In the genomic region with DNA sequence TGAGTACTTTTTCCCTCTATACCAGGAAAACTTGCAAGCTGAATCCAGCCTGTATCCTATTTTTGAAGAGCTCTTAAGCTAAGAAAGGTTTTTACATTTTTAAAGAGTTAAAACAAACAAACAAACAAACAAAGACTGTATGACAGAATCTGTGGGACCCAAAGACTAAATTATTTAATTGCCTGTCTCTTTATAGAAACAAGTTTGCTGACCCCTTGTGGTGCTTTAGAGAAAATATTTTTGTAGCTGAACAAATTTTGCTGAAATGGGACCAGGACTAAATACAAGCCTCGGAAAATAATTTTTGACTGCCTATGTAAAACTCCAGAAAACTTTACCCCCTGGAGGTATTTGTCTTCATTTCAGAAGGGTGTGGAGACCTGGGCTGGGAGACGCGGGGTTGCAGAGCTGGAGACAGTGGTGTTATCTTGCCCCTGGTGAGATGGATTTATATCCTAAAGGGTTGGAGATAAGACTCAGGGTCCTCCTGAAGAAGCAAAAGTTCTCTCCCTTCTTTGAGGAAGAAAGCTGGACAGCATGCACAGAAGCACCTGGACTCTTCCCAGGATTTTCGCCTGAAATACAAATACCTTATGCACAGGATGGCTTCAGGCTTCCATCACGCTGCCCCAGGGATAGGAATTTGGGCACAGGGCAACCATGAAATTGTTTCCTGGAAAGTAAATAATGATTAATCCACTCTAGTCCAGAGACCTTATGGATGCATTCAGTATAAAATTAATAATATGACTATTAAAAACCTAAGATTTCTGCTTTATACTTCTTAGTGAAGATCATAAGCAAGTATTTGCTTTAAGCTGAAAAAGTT, we compare ENCODE assay signal across 1 cellular context.
TF ChIP-seq lines count a peak whose summit lies in the region.

No MANE protein-coding gene starts in this region.

TF ChIP-seq in HepG2, 621 proteins besides CTCF, POLR2A, EP300 and RAD21 (continued from another document):
- TF ChIP-seq, protein P1, sequence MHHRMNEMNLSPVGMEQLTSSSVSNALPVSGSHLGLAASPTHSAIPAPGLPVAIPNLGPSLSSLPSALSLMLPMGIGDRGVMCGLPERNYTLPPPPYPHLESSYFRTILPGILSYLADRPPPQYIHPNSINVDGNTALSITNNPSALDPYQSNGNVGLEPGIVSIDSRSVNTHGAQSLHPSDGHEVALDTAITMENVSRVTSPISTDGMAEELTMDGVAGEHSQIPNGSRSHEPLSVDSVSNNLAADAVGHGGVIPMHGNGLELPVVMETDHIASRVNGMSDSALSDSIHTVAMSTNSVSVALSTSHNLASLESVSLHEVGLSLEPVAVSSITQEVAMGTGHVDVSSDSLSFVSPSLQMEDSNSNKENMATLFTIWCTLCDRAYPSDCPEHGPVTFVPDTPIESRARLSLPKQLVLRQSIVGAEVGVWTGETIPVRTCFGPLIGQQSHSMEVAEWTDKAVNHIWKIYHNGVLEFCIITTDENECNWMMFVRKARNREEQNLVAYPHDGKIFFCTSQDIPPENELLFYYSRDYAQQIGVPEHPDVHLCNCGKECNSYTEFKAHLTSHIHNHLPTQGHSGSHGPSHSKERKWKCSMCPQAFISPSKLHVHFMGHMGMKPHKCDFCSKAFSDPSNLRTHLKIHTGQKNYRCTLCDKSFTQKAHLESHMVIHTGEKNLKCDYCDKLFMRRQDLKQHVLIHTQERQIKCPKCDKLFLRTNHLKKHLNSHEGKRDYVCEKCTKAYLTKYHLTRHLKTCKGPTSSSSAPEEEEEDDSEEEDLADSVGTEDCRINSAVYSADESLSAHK (CRISPR knock-in tag; IDR thresholded peaks at IDR 0.05; ENCODE audit: borderline replicate concordance), result no peak
- peak; percentile 40 for TF ChIP-seq STAG1 (CRISPR knock-in tag; IDR thresholded peaks at IDR 0.05)
- TF ChIP-seq, protein P2, sequence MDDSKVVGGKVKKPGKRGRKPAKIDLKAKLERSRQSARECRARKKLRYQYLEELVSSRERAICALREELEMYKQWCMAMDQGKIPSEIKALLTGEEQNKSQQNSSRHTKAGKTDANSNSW (CRISPR knock-in tag; IDR thresholded peaks at IDR 0.05; ENCODE audit: borderline replicate concordance), result no peak
TF ChIP-seq in HepG2: peak in this region for 2.
